In genomic region chr12:58435647-58436046, GRCh38 we compare ENCODE assay signal across 18 cellular contexts.
DNase-seq lines count a peak whose midpoint lies in the region; ATAC-seq and TF ChIP-seq lines count a peak whose summit lies in the region.
"Had no signal": no experiment of that assay in that cellular context is flagged by ENCODE, and none has a peak within 500 bp of the region (broad histone marks: within the 10 kb centered on the region; RNA-seq: fewer than 3 reads in every experiment).

No MANE protein-coding gene starts in this region.

- H3K4me3 ChIP-seq in SK-N-SH (ENCODE audit: low read depth in 2 of 2, low read length in 1 of 2) (no peak overlapping the region), OCI-LY7 (ENCODE audit: low read depth, low read length, poor library complexity, severe bottlenecking) (no peak overlapping the region)
- H3K4me3 ChIP-seq: MG63, tibial artery had no signal

- no peak overlapping the region for H3K9ac ChIP-seq in SK-N-SH

- intact Hi-C loops in OCI-LY7 (cut with micrococcal nuclease; ENCODE audit: unreplicated experiment): no loop called here

- no peaks in the 10 kb centered on the region for H3K27me3 ChIP-seq in SK-N-SH (ENCODE audit: insufficient read depth)
- H3K27me3 ChIP-seq: MG63, tibial artery had no signal

- H3K9me2 ChIP-seq in SK-N-SH: no peaks in the 10 kb centered on the region
- H3K9me2 ChIP-seq in OCI-LY7 (ENCODE audit: insufficient read depth, low read length): no peaks in the 10 kb centered on the region

- peaks cover 2% of the 10 kb centered on the region for H3K9me3 Mint-ChIP-seq in activated CD8-positive, alpha-beta memory T cell treated with anti-CD3 and anti-CD28 coated beads, Interleukin-2, amount 10 ng/mL, durations not matched to agents 7 days and 5 days (ENCODE audit: low read depth)
- peaks cover 4% of the 10 kb centered on the region for H3K9me3 Mint-ChIP-seq in chondrocyte (ENCODE audit: low read depth)

- no peak overlapping the region for H3K4me3 Mint-ChIP-seq in activated CD8-positive, alpha-beta memory T cell treated with anti-CD3 and anti-CD28 coated beads, Interleukin-2, amount 10 ng/mL, durations not matched to agents 7 days and 5 days
- no peak overlapping the region for H3K4me3 Mint-ChIP-seq in chondrocyte (ENCODE audit: unreplicated experiment)
- H3K4me3 Mint-ChIP-seq: CD14-positive monocyte had no signal

- no peaks in the 10 kb centered on the region for H3K4me1 Mint-ChIP-seq in activated CD8-positive, alpha-beta memory T cell treated with anti-CD3 and anti-CD28 coated beads, Interleukin-2, amount 10 ng/mL, durations not matched to agents 7 days and 5 days
- peaks cover 2% of the 10 kb centered on the region for H3K4me1 Mint-ChIP-seq in chondrocyte (ENCODE audit: low read depth)
- H3K4me1 Mint-ChIP-seq: CD14-positive monocyte had no signal

- H3K27ac ChIP-seq in SK-N-SH (ENCODE audit: low read depth in 2 of 2, low read length in 1 of 2): no peak overlapping the region
- H3K27ac ChIP-seq in OCI-LY7 (ENCODE audit: low read depth, low read length, poor library complexity, severe bottlenecking): no peak overlapping the region
- H3K27ac ChIP-seq: tibial artery had no signal

- H3K9me3 ChIP-seq in SK-N-SH (no peaks in the 10 kb centered on the region), OCI-LY7 (ENCODE audit: low read length) (no peaks in the 10 kb centered on the region)
- H3K9me3 ChIP-seq: tibial artery had no signal

- H3K4me2 ChIP-seq in SK-N-SH (no peak overlapping the region), OCI-LY7 (ENCODE audit: low read length) (no peak overlapping the region)

- H3K79me2 ChIP-seq in SK-N-SH (ENCODE audit: insufficient read depth) (no peaks in the 10 kb centered on the region), OCI-LY7 (ENCODE audit: insufficient read depth, low read depth, low read length) (no peaks in the 10 kb centered on the region)

- no peak for TF ChIP-seq EP300 in SK-N-SH (IDR thresholded peaks at IDR 0.05; ENCODE audit: borderline replicate concordance in 1 of 2, low read depth in 1 of 2, low read length in 1 of 2)

- TF ChIP-seq CTCF in chondrocyte (IDR thresholded peaks at IDR 0.05) (no peak), SK-N-SH (IDR thresholded peaks at IDR 0.05) (no peak), OCI-LY7 (conservative IDR thresholded peaks at IDR 0.05; ENCODE audit: low read length) (no peak)

- H4K20me1 ChIP-seq in SK-N-SH (ENCODE audit: insufficient read depth): no peaks in the 10 kb centered on the region
- no peaks in the 10 kb centered on the region for H4K20me1 ChIP-seq in OCI-LY7 (ENCODE audit: insufficient read depth, low read length)

- TF ChIP-seq RAD21 in SK-N-SH (IDR thresholded peaks at IDR 0.05; ENCODE audit: low read length): no peak

- BruUV-seq in OCI-LY7 (replicated peaks; lab: Mats Ljungman, UMichigan): no TSS peak

- H3K36me3 ChIP-seq in SK-N-SH (replicated peaks in 1 of 2; ENCODE audit: control insufficient read depth in 1 of 2, insufficient read depth in 2 of 2, low read length in 1 of 2): no peaks in the 10 kb centered on the region
- H3K36me3 ChIP-seq in OCI-LY7 (ENCODE audit: insufficient read depth, low read length): no peaks in the 10 kb centered on the region
- H3K36me3 ChIP-seq: MG63, tibial artery had no signal

- POLR2A ChIA-PET in SK-N-SH (lab: Yijun Ruan, JAX) (no interaction called here), OCI-LY7 (lab: Charles Lee) (interaction anchor here (0.6 to 1.0 kb wide), 2 partner anchors 82 to 360 kb away, joined by 3 read pairs; no protein-coding TSS in a partner anchor)

- H3F3A ChIP-seq in SK-N-SH (replicated peaks; ENCODE audit: insufficient read depth): no peaks in the 10 kb centered on the region

- CTCF ChIA-PET in activated CD8-positive, alpha-beta memory T cell treated with anti-CD3 and anti-CD28 coated beads, Interleukin-2, amount 10 ng/mL, durations not matched to agents 7 days and 5 days (lab: Charles Lee): no interaction called here
- CTCF ChIA-PET in SK-N-SH (lab: Yijun Ruan, JAX): no interaction called here
- CTCF ChIA-PET in OCI-LY7 (lab: Charles Lee; ENCODE audit: unreplicated experiment): no interaction called here

- H3K27ac Mint-ChIP-seq in activated CD8-positive, alpha-beta memory T cell treated with anti-CD3 and anti-CD28 coated beads, Interleukin-2, amount 10 ng/mL, durations not matched to agents 7 days and 5 days: no peak overlapping the region
- H3K27ac Mint-ChIP-seq in chondrocyte (ENCODE audit: unreplicated experiment): no peak overlapping the region
- H3K27ac Mint-ChIP-seq: CD14-positive monocyte had no signal

- DNase-seq in activated CD8-positive, alpha-beta memory T cell treated with anti-CD3 and anti-CD28 coated beads, Interleukin-2, amount 10 ng/mL, durations not matched to agents 7 days and 5 days: no peak
- DNase-seq in chondrocyte (ENCODE audit: low spot score) (no peak), SK-N-SH (no peak), OCI-LY7 (ENCODE audit: low spot score) (no peak)
- DNase-seq: activated CD4-positive, alpha-beta T cell treated with anti-CD3 and anti-CD28 coated beads, Interleukin-2, amount 50 U/mL, for 4 hours; activated naive CD4-positive, alpha-beta T cell treated with anti-CD3 and anti-CD28 coated beads, Interleukin-2, amount 50 U/mL, for 16 hours; activated T-cell treated with anti-CD3 and anti-CD28 coated beads, Interleukin-2, amount 50 U/mL, for 1 hour; hippocampal formation; MG63; NCI-H2227 treated with DMSO at 0.1 percent for 48 hours; right cardiac atrium; stimulated activated naive CD4-positive, alpha-beta T cell; tibial artery had no signal

- H3K27me3 Mint-ChIP-seq in activated CD8-positive, alpha-beta memory T cell treated with anti-CD3 and anti-CD28 coated beads, Interleukin-2, amount 10 ng/mL, durations not matched to agents 7 days and 5 days: no peaks in the 10 kb centered on the region
- H3K27me3 Mint-ChIP-seq in chondrocyte (ENCODE audit: low read depth): no peaks in the 10 kb centered on the region

- H2AFZ ChIP-seq in SK-N-SH (ENCODE audit: low read depth) (no peak overlapping the region), OCI-LY7 (ENCODE audit: low read length) (no peak overlapping the region)

- WGBS in SK-N-SH (ENCODE audit: low lambda C conversion rate): 41% methylated on average over 2 of the region's 2 CpGs

- H3K4me1 ChIP-seq in SK-N-SH (ENCODE audit: control insufficient read depth in 1 of 2, insufficient read depth in 2 of 2, low read depth in 1 of 2, low read length in 1 of 2) (no peaks in the 10 kb centered on the region), OCI-LY7 (ENCODE audit: insufficient read depth, low read length, poor library complexity, severe bottlenecking) (no peaks in the 10 kb centered on the region)
- H3K4me1 ChIP-seq: tibial artery had no signal

- H3K36me3 Mint-ChIP-seq in activated CD8-positive, alpha-beta memory T cell treated with anti-CD3 and anti-CD28 coated beads, Interleukin-2, amount 10 ng/mL, durations not matched to agents 7 days and 5 days: no peaks in the 10 kb centered on the region
- H3K36me3 Mint-ChIP-seq in chondrocyte (ENCODE audit: low read depth): peaks cover 2% of the 10 kb centered on the region
- H3K36me3 Mint-ChIP-seq: CD14-positive monocyte had no signal

- ATAC-seq in GM18519 (IDR thresholded peaks at IDR 0.05; ENCODE audit: low FRiP score, unreplicated experiment) (peak; percentile 79), GM21367 (IDR thresholded peaks at IDR 0.05; ENCODE audit: unreplicated experiment) (peak; percentile 85), HG02763 (IDR thresholded peaks at IDR 0.05; ENCODE audit: unreplicated experiment) (peak; percentile 66), HG03442 (IDR thresholded peaks at IDR 0.05; ENCODE audit: unreplicated experiment) (peak; percentile 65)
- no peak for ATAC-seq in activated CD8-positive, alpha-beta memory T cell treated with anti-CD3 and anti-CD28 coated beads, Interleukin-2, amount 10 ng/mL, durations not matched to agents 7 days and 5 days
- ATAC-seq: right cardiac atrium had no signal

TF ChIP-seq in SK-N-SH, 30 proteins besides CTCF, POLR2A, EP300 and RAD21:
- TF ChIP-seq TEAD4 (IDR thresholded peaks at IDR 0.05; ENCODE audit: borderline replicate concordance, insufficient read depth) (no peak), YY1 (IDR thresholded peaks at IDR 0.05; ENCODE audit: low read depth) (no peak), RXRA (IDR thresholded peaks at IDR 0.05; ENCODE audit: borderline replicate concordance, low read depth) (no peak), FOSL2 (IDR thresholded peaks at IDR 0.05; ENCODE audit: borderline replicate concordance, low read depth) (no peak), GATA2 (CRISPR knock-in tag; IDR thresholded peaks at IDR 0.05) (no peak), SMC3 (IDR thresholded peaks at IDR 0.05; ENCODE audit: low read depth, low read length) (no peak), NRF1 (IDR thresholded peaks at IDR 0.05; ENCODE audit: low read depth, low read length) (no peak), GABPA (IDR thresholded peaks at IDR 0.05; ENCODE audit: low read depth) (no peak)
